Comparison of ENCODE assay signal across 8 cellular contexts in genomic region chr1:153670257-153670858, GRCh38. TPM values are rescaled to one million over a fixed set of nuclear protein-coding genes. Genes with fewer than 3 reads are reported as not detected.
DNase-seq lines count a peak whose midpoint lies in the region; ATAC-seq and TF ChIP-seq lines count a peak whose summit lies in the region.

No MANE protein-coding gene starts in this region.

- no peaks in the 10 kb centered on the region for H3K9me3 Mint-ChIP-seq in activated CD8-positive, alpha-beta T cell treated with anti-CD3 and anti-CD28 coated beads for 36 hours
- no peaks in the 10 kb centered on the region for H3K9me3 Mint-ChIP-seq in activated CD8-positive, alpha-beta T cell treated with anti-CD3 and anti-CD28 coated beads, Interleukin-2, amount 10 ng/mL, durations not matched to agents 7 days and 5 days (ENCODE audit: insufficient read depth)
- no peaks in the 10 kb centered on the region for H3K9me3 Mint-ChIP-seq in osteocyte (ENCODE audit: unreplicated experiment)

- peak; percentile 42 for DNase-seq in activated CD8-positive, alpha-beta T cell treated with anti-CD3 and anti-CD28 coated beads for 36 hours
- no peak for DNase-seq in activated CD8-positive, alpha-beta T cell treated with anti-CD3 and anti-CD28 coated beads, Interleukin-2, amount 10 ng/mL, durations not matched to agents 7 days and 5 days
- DNase-seq in WERI-Rb-1 (no peak), iPS DF 6.9 (ENCODE audit: low read depth, low spot score) (no peak), thoracic aorta (ENCODE audit: low spot score) (no peak), nucleus accumbens (lab: John Stamatoyannopoulos, UW) (no peak), GOT3 (lab: John Stamatoyannopoulos, UW) (no peak), osteocyte (ENCODE audit: extremely low spot score, unreplicated experiment) (no peak)

- H3K4me3 ChIP-seq in WERI-Rb-1 (ENCODE audit: low read depth, low read length) = peak overlapping the region; percentile 97
- peak overlapping the region; percentile 88 for H3K4me3 ChIP-seq in iPS DF 6.9 (ENCODE audit: low read length)
- peak overlapping the region; percentile 91 for H3K4me3 ChIP-seq in thoracic aorta

- H3K4me1 ChIP-seq in iPS DF 6.9 (ENCODE audit: control insufficient read depth, insufficient read depth, low read length) (no peaks in the 10 kb centered on the region; the same call in 1 of the 2 replicates), thoracic aorta (ENCODE audit: control insufficient read depth in 1 of 2, low read depth in 2 of 2) (peaks cover 13 to 24% of the 10 kb centered on the region in 2 donors)

- CTCF ChIA-PET in activated CD8-positive, alpha-beta T cell treated with anti-CD3 and anti-CD28 coated beads for 36 hours (lab: Charles Lee) = interaction anchor here (1.7 to 3.3 kb wide), 2 partner anchors 79 to 160 kb away, joined by 5 to 17 read pairs; no protein-coding TSS in a partner anchor
- CTCF ChIA-PET in activated CD8-positive, alpha-beta T cell treated with anti-CD3 and anti-CD28 coated beads, Interleukin-2, amount 10 ng/mL, durations not matched to agents 7 days and 5 days (lab: Charles Lee) = interaction anchor here (1.1 kb wide), 1 partner anchor 11 kb away, joined by 4 read pairs; no protein-coding TSS in a partner anchor

- H3K27me3 ChIP-seq in WERI-Rb-1 (ENCODE audit: insufficient read depth, low read depth, severe bottlenecking) = no peaks in the 10 kb centered on the region
- H3K27me3 ChIP-seq in iPS DF 6.9 (ENCODE audit: control insufficient read depth, insufficient read depth, low read length) = no peaks in the 10 kb centered on the region
- H3K27me3 ChIP-seq in thoracic aorta (replicated peaks; ENCODE audit: insufficient read depth) = no peaks in the 10 kb centered on the region

- H3K9me3 ChIP-seq in WERI-Rb-1 (ENCODE audit: severe bottlenecking) (no peaks in the 10 kb centered on the region), iPS DF 6.9 (ENCODE audit: control insufficient read depth, insufficient read depth, low read length) (no peaks in the 10 kb centered on the region), thoracic aorta (no peaks in the 10 kb centered on the region)

- peaks cover 26% of the 10 kb centered on the region for H3K4me1 Mint-ChIP-seq in activated CD8-positive, alpha-beta T cell treated with anti-CD3 and anti-CD28 coated beads for 36 hours (ENCODE audit: low read depth)
- H3K4me1 Mint-ChIP-seq in activated CD8-positive, alpha-beta T cell treated with anti-CD3 and anti-CD28 coated beads, Interleukin-2, amount 10 ng/mL, durations not matched to agents 7 days and 5 days (ENCODE audit: low read depth) = peaks cover 33% of the 10 kb centered on the region
- H3K4me1 Mint-ChIP-seq in osteocyte (ENCODE audit: unreplicated experiment) = peaks cover 18% of the 10 kb centered on the region

- H3K27ac ChIP-seq in WERI-Rb-1 = peak overlapping the region; percentile 96
- no peak overlapping the region for H3K27ac ChIP-seq in iPS DF 6.9 (ENCODE audit: low read length)
- peak overlapping the region; percentile 82 to 91 for H3K27ac ChIP-seq in thoracic aorta

- no peak overlapping the region for H3K27ac Mint-ChIP-seq in activated CD8-positive, alpha-beta T cell treated with anti-CD3 and anti-CD28 coated beads for 36 hours
- H3K27ac Mint-ChIP-seq in activated CD8-positive, alpha-beta T cell treated with anti-CD3 and anti-CD28 coated beads, Interleukin-2, amount 10 ng/mL, durations not matched to agents 7 days and 5 days = no peak overlapping the region
- no peak overlapping the region for H3K27ac Mint-ChIP-seq in osteocyte (ENCODE audit: unreplicated experiment)

- POLR2A ChIA-PET in activated CD8-positive, alpha-beta T cell treated with anti-CD3 and anti-CD28 coated beads for 36 hours (lab: Charles Lee) = interaction anchor here (0.6 to 3.9 kb wide), 6 partner anchors 9 to 138 kb away, joined by 3 to 31 read pairs (median 6); partner anchors contain the start of genes CHTOP and SNAPIN
- POLR2A ChIA-PET in activated CD8-positive, alpha-beta T cell treated with anti-CD3 and anti-CD28 coated beads, Interleukin-2, amount 10 ng/mL, durations not matched to agents 7 days and 5 days (lab: Charles Lee) = interaction anchor here (0.6 to 2.9 kb wide), 4 partner anchors 11 to 284 kb away, joined by 3 to 17 read pairs (median 6); partner anchors contain the start of genes CHTOP and SNAPIN

- intact Hi-C loops in activated CD8-positive, alpha-beta T cell treated with anti-CD3 and anti-CD28 coated beads for 36 hours (cut with micrococcal nuclease) = loop anchor here (5.0 kb wide), 1 partner anchor 317 kb away; the partner anchor contains the start of gene RAB13

- no peak for ATAC-seq in activated CD8-positive, alpha-beta T cell treated with anti-CD3 and anti-CD28 coated beads for 36 hours
- ATAC-seq in activated CD8-positive, alpha-beta T cell treated with anti-CD3 and anti-CD28 coated beads, Interleukin-2, amount 10 ng/mL, durations not matched to agents 7 days and 5 days = no peak
- peak; percentile 1 for ATAC-seq in thoracic aorta (ENCODE audit: insufficient number of reproducible peaks, low FRiP score, low read depth)

- no peak overlapping the region for H3K4me3 Mint-ChIP-seq in activated CD8-positive, alpha-beta T cell treated with anti-CD3 and anti-CD28 coated beads for 36 hours
- no peak overlapping the region for H3K4me3 Mint-ChIP-seq in activated CD8-positive, alpha-beta T cell treated with anti-CD3 and anti-CD28 coated beads, Interleukin-2, amount 10 ng/mL, durations not matched to agents 7 days and 5 days
- H3K4me3 Mint-ChIP-seq in osteocyte (ENCODE audit: unreplicated experiment) = no peak overlapping the region

- H3K27me3 Mint-ChIP-seq in activated CD8-positive, alpha-beta T cell treated with anti-CD3 and anti-CD28 coated beads for 36 hours = no peaks in the 10 kb centered on the region
- no peaks in the 10 kb centered on the region for H3K27me3 Mint-ChIP-seq in activated CD8-positive, alpha-beta T cell treated with anti-CD3 and anti-CD28 coated beads, Interleukin-2, amount 10 ng/mL, durations not matched to agents 7 days and 5 days (ENCODE audit: low read depth)
- no peaks in the 10 kb centered on the region for H3K27me3 Mint-ChIP-seq in osteocyte (ENCODE audit: unreplicated experiment)

- peaks cover 47% of the 10 kb centered on the region for H3K36me3 Mint-ChIP-seq in activated CD8-positive, alpha-beta T cell treated with anti-CD3 and anti-CD28 coated beads for 36 hours (ENCODE audit: low read depth)
- peaks cover 48% of the 10 kb centered on the region for H3K36me3 Mint-ChIP-seq in activated CD8-positive, alpha-beta T cell treated with anti-CD3 and anti-CD28 coated beads, Interleukin-2, amount 10 ng/mL, durations not matched to agents 7 days and 5 days (ENCODE audit: low read depth)
- H3K36me3 Mint-ChIP-seq in osteocyte (ENCODE audit: unreplicated experiment) = peaks cover 23% of the 10 kb centered on the region

- WGBS in iPS DF 6.9 (ENCODE audit: insufficient coverage, insufficient read length) = no CpG with 5 or more reads among the region's 22 CpGs

- H3K36me3 ChIP-seq in WERI-Rb-1 = peaks cover 54% of the 10 kb centered on the region
- peaks cover 29% of the 10 kb centered on the region; the same call in 1 of the 2 replicates for H3K36me3 ChIP-seq in iPS DF 6.9 (ENCODE audit: control insufficient read depth, insufficient read depth, low read length)
- peaks cover 37% of the 10 kb centered on the region for H3K36me3 ChIP-seq in thoracic aorta

- no peak for TF ChIP-seq CTCF in activated CD8-positive, alpha-beta T cell treated with anti-CD3 and anti-CD28 coated beads for 36 hours (IDR thresholded peaks at IDR 0.05)
- no peak for TF ChIP-seq CTCF in WERI-Rb-1 (IDR thresholded peaks at IDR 0.05; ENCODE audit: low read depth, low read length)
- no peak for TF ChIP-seq CTCF in thoracic aorta (IDR thresholded peaks at IDR 0.05)
- TF ChIP-seq CTCF in osteocyte (IDR thresholded peaks at IDR 0.05) = no peak

RNA-seq across cellular contexts. Expression of gene ILF2, which starts 0.4 kb away (rescaled TPM):
- 100 to 1,000 TPM; 328 to 333 TPM for total RNA-seq in activated CD8-positive, alpha-beta T cell treated with anti-CD3 and anti-CD28 coated beads for 36 hours
- 100 to 1,000 TPM; 211 to 215 TPM for total RNA-seq in activated CD8-positive, alpha-beta T cell treated with anti-CD3 and anti-CD28 coated beads, Interleukin-2, amount 10 ng/mL, durations not matched to agents 7 days and 5 days
- total RNA-seq in thoracic aorta (10 to 100 TPM; 75.7 to 81.8 TPM), osteocyte (151 and 157 TPM in 2 replicates)

RNA-seq across cellular contexts. Expression of gene NPR1, which starts 8.1 kb away (rescaled TPM):
- not detected for total RNA-seq in activated CD8-positive, alpha-beta T cell treated with anti-CD3 and anti-CD28 coated beads for 36 hours
- total RNA-seq in activated CD8-positive, alpha-beta T cell treated with anti-CD3 and anti-CD28 coated beads, Interleukin-2, amount 10 ng/mL, durations not matched to agents 7 days and 5 days = not detected
- total RNA-seq in thoracic aorta (100 to 1,000 TPM; 279 to 293 TPM), osteocyte (0.16 TPM in 1 of 2 replicates, not detected in the other)

RNA-seq across cellular contexts. Expression of gene SNAPIN, which starts 11.9 kb away (rescaled TPM):
- 10 to 100 TPM; 25.7 to 27.3 TPM for total RNA-seq in activated CD8-positive, alpha-beta T cell treated with anti-CD3 and anti-CD28 coated beads for 36 hours
- 10 to 100 TPM; 36.5 to 37.7 TPM for total RNA-seq in activated CD8-positive, alpha-beta T cell treated with anti-CD3 and anti-CD28 coated beads, Interleukin-2, amount 10 ng/mL, durations not matched to agents 7 days and 5 days
- total RNA-seq in thoracic aorta (10 to 100 TPM; 37.9 to 41.6 TPM), osteocyte (39.7 and 46.3 TPM in 2 replicates)

RNA-seq across cellular contexts. Expression of gene CHTOP, which starts 36.5 kb away (rescaled TPM):
- 10 to 100 TPM; 76.8 to 83.2 TPM for total RNA-seq in activated CD8-positive, alpha-beta T cell treated with anti-CD3 and anti-CD28 coated beads for 36 hours
- total RNA-seq in activated CD8-positive, alpha-beta T cell treated with anti-CD3 and anti-CD28 coated beads, Interleukin-2, amount 10 ng/mL, durations not matched to agents 7 days and 5 days = 10 to 100 TPM; 81.9 to 82.0 TPM
- total RNA-seq in thoracic aorta = 10 to 100 TPM; 39.0 to 78.0 TPM
- total RNA-seq in osteocyte = 74.3 and 75.2 TPM in 2 replicates

RNA-seq across cellular contexts. Expression of gene S100A1, which starts 42.1 kb away (rescaled TPM):
- total RNA-seq in activated CD8-positive, alpha-beta T cell treated with anti-CD3 and anti-CD28 coated beads for 36 hours = not detected
- not detected for total RNA-seq in activated CD8-positive, alpha-beta T cell treated with anti-CD3 and anti-CD28 coated beads, Interleukin-2, amount 10 ng/mL, durations not matched to agents 7 days and 5 days
- total RNA-seq in thoracic aorta (not detected), osteocyte (1.1 TPM in 1 of 2 replicates, not detected in the other)

Comparison
In these comparisons a context has a peak if more than half of its experiments do, and no peak if none do; other contexts are left out.
1. RNA of gene NPR1, which starts 8.1 kb away (total RNA-seq): 279 to 293 TPM in thoracic aorta; 0.16 TPM in osteocyte, not detected in activated CD8-positive, alpha-beta T cell treated with anti-CD3 and anti-CD28 coated beads for 36 hours and not detected in activated CD8-positive, alpha-beta T cell treated with anti-CD3 and anti-CD28 coated beads, Interleukin-2, amount 10 ng/mL, durations not matched to agents 7 days and 5 days; every median in the first group is over 100 times any median in the second.
2. Peak in every context shown above with its lines, with median percentiles within 50 percentile points of each other: H3K4me3 ChIP-seq.